ENCODE assay signal across 16 cellular contexts in genomic region chr17:32873114-32873513, GRCh38. TPM values are rescaled to one million over a fixed set of nuclear protein-coding genes. Genes with fewer than 3 reads are reported as not detected.
"Had no signal": no experiment of that assay in that cellular context is flagged by ENCODE, and none has a peak within 500 bp of the region (broad histone marks: within the 10 kb centered on the region; RNA-seq: fewer than 3 reads in every experiment).

No MANE protein-coding gene starts in this region.

- H3K4me3 ChIP-seq: colonic mucosa, transverse colon had no signal

- H3K9me3 Mint-ChIP-seq: activated B cell treated with CpG ODN at 0.5 μM for 24 hours; activated CD8-positive, alpha-beta T cell treated with anti-CD3 and anti-CD28 coated beads for 36 hours; activated T-cell treated with anti-CD3 and anti-CD28 coated beads, Interleukin-2, amount 50 U/mL, for 4 hours; natural killer cell; stimulated activated effector memory CD8-positive, alpha-beta T cell treated with anti-CD3 and anti-CD28 coated beads, Interleukin-12 subunit alpha, Interleukin-12 subunit beta, amount 100 ng/mL, for 72 hours had no signal

- ATAC-seq: activated CD8-positive, alpha-beta T cell treated with anti-CD3 and anti-CD28 coated beads for 36 hours; activated T-cell treated with anti-CD3 and anti-CD28 coated beads, Interleukin-2, amount 50 U/mL, for 4 hours; left cardiac atrium; natural killer cell; stimulated activated effector memory CD8-positive, alpha-beta T cell treated with anti-CD3 and anti-CD28 coated beads, Interleukin-12 subunit alpha, Interleukin-12 subunit beta, amount 100 ng/mL, for 72 hours; T-helper 17 cell had no signal

- H3K9me3 ChIP-seq: colonic mucosa, transverse colon had no signal

- H3K27ac ChIP-seq: colonic mucosa, transverse colon had no signal

- H3K4me1 ChIP-seq: colonic mucosa had no signal

- DNase-seq: activated B cell treated with CpG ODN at 0.5 μM for 24 hours; activated CD4-positive, alpha-beta T cell treated with anti-CD3 and anti-CD28 coated beads for 48 hours; activated CD8-positive, alpha-beta T cell treated with anti-CD3 and anti-CD28 coated beads for 36 hours; activated effector memory CD4-positive, alpha-beta T cell treated with Interleukin-2 at 50 U/mL for 16 hours; activated naive CD4-positive, alpha-beta T cell treated with anti-CD3 and anti-CD28 coated beads, Interleukin-2, amount 50 U/mL, for 16 hours; activated T-cell treated with anti-CD3 and anti-CD28 coated beads, Interleukin-2, amount 50 U/mL, for 4 hours; caudate nucleus; colonic mucosa; effector CD4-positive, alpha-beta T cell; foreskin melanocyte; left cardiac atrium; natural killer cell; posterior cingulate gyrus; T-helper 17 cell; transverse colon had no signal

- H3K36me3 Mint-ChIP-seq: natural killer cell had no signal

- H3K27me3 Mint-ChIP-seq: activated B cell treated with CpG ODN at 0.5 μM for 24 hours; activated CD8-positive, alpha-beta T cell treated with anti-CD3 and anti-CD28 coated beads for 36 hours; T-helper 17 cell had no signal

- H3K27me3 ChIP-seq: colonic mucosa, transverse colon had no signal

- H3K36me3 ChIP-seq: colonic mucosa, transverse colon had no signal

- H3K4me3 Mint-ChIP-seq: activated B cell treated with CpG ODN at 0.5 μM for 24 hours; activated CD8-positive, alpha-beta T cell treated with anti-CD3 and anti-CD28 coated beads for 36 hours; activated T-cell treated with anti-CD3 and anti-CD28 coated beads, Interleukin-2, amount 50 U/mL, for 4 hours; natural killer cell; stimulated activated effector memory CD8-positive, alpha-beta T cell treated with anti-CD3 and anti-CD28 coated beads, Interleukin-12 subunit alpha, Interleukin-12 subunit beta, amount 100 ng/mL, for 72 hours; T-helper 17 cell had no signal

- H3K27ac Mint-ChIP-seq: activated B cell treated with CpG ODN at 0.5 μM for 24 hours; activated CD8-positive, alpha-beta T cell treated with anti-CD3 and anti-CD28 coated beads for 36 hours; natural killer cell; stimulated activated effector memory CD8-positive, alpha-beta T cell treated with anti-CD3 and anti-CD28 coated beads, Interleukin-12 subunit alpha, Interleukin-12 subunit beta, amount 100 ng/mL, for 72 hours; T-helper 17 cell had no signal

RNA-seq across cellular contexts. Expression of gene TMEM98, which starts 54.8 kb away (rescaled TPM):
- total RNA-seq: activated B cell treated with CpG ODN at 0.5 μM for 24 hours; activated CD8-positive, alpha-beta T cell treated with anti-CD3 and anti-CD28 coated beads for 36 hours; natural killer cell; T-helper 17 cell had no signal
